ENCODE assay signal across 9 cellular contexts in the genomic region with DNA sequence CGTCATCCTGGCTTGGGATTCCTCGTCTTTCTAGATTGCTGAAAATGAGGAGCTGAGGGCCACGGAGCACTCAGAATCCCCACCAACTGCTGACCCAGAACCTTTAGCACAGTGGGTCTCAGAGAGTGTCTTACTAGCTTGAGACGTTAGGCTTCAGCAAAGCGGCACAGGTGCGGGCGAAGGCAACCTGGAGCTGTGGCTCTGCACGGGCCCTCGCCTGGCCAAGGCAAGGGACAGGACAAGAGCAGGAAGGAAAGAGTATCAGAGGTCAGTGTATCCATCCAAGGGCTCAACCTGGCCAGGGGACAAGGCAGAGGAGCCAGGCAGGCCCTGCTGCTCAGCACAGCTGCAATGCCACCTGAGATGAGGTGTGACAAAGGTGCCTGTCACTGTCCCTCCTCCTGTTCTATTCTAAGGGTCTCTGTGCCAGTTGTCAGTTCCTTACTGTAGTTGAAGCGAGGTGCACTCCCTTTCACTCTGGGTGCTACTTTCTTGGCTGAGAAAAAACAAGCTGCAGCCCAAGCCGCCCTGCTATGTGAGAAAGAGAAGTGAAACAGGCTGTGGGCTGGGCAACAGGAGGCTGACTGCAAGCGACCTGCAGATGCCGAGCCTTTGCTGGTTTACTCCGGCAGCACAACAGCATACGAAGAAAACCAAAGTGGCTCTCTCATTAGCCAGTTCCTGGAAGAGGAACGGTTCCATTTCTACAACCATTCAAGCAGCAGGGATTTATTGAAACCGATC. TPM values are rescaled to one million over a fixed set of nuclear protein-coding genes. Genes with fewer than 3 reads are reported as not detected.
DNase-seq lines count a peak whose midpoint lies in the region; ATAC-seq and TF ChIP-seq lines count a peak whose summit lies in the region.
"Had no signal": no experiment of that assay in that cellular context is flagged by ENCODE, and none has a peak within 500 bp of the region (broad histone marks: within the 10 kb centered on the region; RNA-seq: fewer than 3 reads in every experiment).

No MANE protein-coding gene starts in this region.

- intact Hi-C loops in heart right ventricle (cut with DNase I), result no loop called here

- TF ChIP-seq CTCF in Peyer's patch (IDR thresholded peaks at IDR 0.05) (no peak), heart right ventricle (IDR thresholded peaks at IDR 0.05) (no peak)

- DNase-seq in Peyer's patch (peak in 2 of 3 donors; percentile 87 to 90), heart right ventricle (peak in 1 of 2 donors; percentile 22), AML-193 (lab: John Stamatoyannopoulos, UW) (no peak), amniotic stem cell (lab: John Stamatoyannopoulos, UW) (no peak), COLO829 (ENCODE audit: low spot score) (no peak), NCI-H774 (lab: John Stamatoyannopoulos, UW) (no peak)

- H3K4me1 ChIP-seq in Peyer's patch (peaks cover 0 to 17% (median 10%) of the 10 kb centered on the region in 4 donors), heart right ventricle (peaks cover 0 to 37% (median 0%) of the 10 kb centered on the region in 9 donors)

- no peak overlapping the region for H3K4me3 ChIP-seq in Peyer's patch
- no peak overlapping the region for H3K4me3 ChIP-seq in heart right ventricle

- H3K9me3 ChIP-seq in Peyer's patch, result no peaks in the 10 kb centered on the region
- H3K9me3 ChIP-seq in heart right ventricle, result peaks cover 0 to 2% (median 0%) of the 10 kb centered on the region in 11 donors
- H3K9me3 ChIP-seq: neutrophil had no signal

- TF ChIP-seq POLR2A in Peyer's patch (IDR thresholded peaks at IDR 0.05), result no peak

- ATAC-seq in GM18867 (IDR thresholded peaks at IDR 0.05; ENCODE audit: unreplicated experiment), result peak; percentile 89
- ATAC-seq in HG02798 (IDR thresholded peaks at IDR 0.05; ENCODE audit: poor library complexity, unreplicated experiment), result peak; percentile 95
- ATAC-seq in heart right ventricle, result peak in 6 of 8 donors; percentile 33 to 68 (median 54)

- H3K27me3 ChIP-seq in Peyer's patch (no peaks in the 10 kb centered on the region), heart right ventricle (peaks cover 0 to 3% (median 0%) of the 10 kb centered on the region in 7 donors)

- H3K27ac ChIP-seq in Peyer's patch (peak overlapping the region in 2 of 4 donors; percentile 70 to 78), heart right ventricle (peak overlapping the region in 1 of 10 donors; percentile 81)
- H3K27ac ChIP-seq: neutrophil had no signal

- WGBS in heart right ventricle, 2 donors, result 86 to 87% methylated on average over 17 of the region's 17 CpGs

- no peaks in the 10 kb centered on the region for H3K36me3 ChIP-seq in Peyer's patch
- H3K36me3 ChIP-seq in heart right ventricle, result no peaks in the 10 kb centered on the region
- H3K36me3 ChIP-seq: neutrophil had no signal

RNA-seq across cellular contexts. Expression of a gene that starts 33.3 kb away (rescaled TPM):
- 10 to 100 TPM; 38.0 to 59.3 (median 38.8) TPM for total RNA-seq in Peyer's patch
- total RNA-seq in heart right ventricle, result 10 to 100 TPM in 9 of 10 donors, 1 to 10 TPM in 1; 8.9 to 16.4 (median 12.4) TPM
- 1 to 10 TPM; 2.7 to 3.9 TPM for polyA plus RNA-seq in heart right ventricle

Comparison
In these comparisons a context has a peak if more than half of its experiments do, and no peak if none do; other contexts are left out.
1. DNase-seq: peak in Peyer's patch (2 of 3); none in AML-193 (0 of 2), amniotic stem cell (single experiment), COLO829 (single experiment) and NCI-H774 (single experiment).
2. Peak in every context shown above with its lines, with median percentiles within 50 percentile points of each other: ATAC-seq.